Comparison of ENCODE assay signal across 13 cellular contexts in the genomic region with DNA sequence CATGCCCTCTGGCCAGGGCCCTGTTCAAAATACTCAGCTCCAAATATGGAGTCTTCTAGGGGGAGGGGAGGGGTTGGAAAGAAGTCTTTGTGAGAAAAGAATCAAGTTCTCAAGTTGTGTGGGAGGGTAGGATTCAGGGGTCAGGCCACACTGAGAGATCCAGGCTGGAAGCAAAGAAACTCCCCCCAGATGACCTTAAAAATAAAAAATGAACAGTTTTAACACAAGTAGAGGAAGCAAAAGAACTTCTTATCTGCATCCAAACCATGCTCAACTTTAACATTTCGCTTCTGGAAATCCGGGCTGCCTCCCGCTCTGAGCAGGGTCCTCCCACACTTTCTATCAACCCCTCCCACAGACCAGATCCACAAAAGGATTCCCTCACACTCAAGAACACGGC. TPM values are rescaled to one million over a fixed set of nuclear protein-coding genes. Genes with fewer than 3 reads are reported as not detected.
A peak's percentile ranks its signal among the peaks of the same experiment; 100 is the strongest.
DNase-seq lines count a peak whose midpoint lies in the region; ATAC-seq and TF ChIP-seq lines count a peak whose summit lies in the region.
"Had no signal": no experiment of that assay in that cellular context is flagged by ENCODE, and none has a peak within 500 bp of the region (broad histone marks: within the 10 kb centered on the region; RNA-seq: fewer than 3 reads in every experiment).

No MANE protein-coding gene starts in this region.

- H3K27ac ChIP-seq in HUES64 (ENCODE audit: low read depth, low read length): no peak overlapping the region; the same call in 1 of the 2 replicates
- no peak overlapping the region for H3K27ac ChIP-seq in right lobe of liver
- peak overlapping the region; percentile 63 for H3K27ac ChIP-seq in suprapubic skin

- peaks cover 25% of the 10 kb centered on the region for H3K4me1 ChIP-seq in HUES64 (ENCODE audit: insufficient read depth, low read length)
- H3K4me1 ChIP-seq in right lobe of liver: no peaks in the 10 kb centered on the region
- peaks cover 65% of the 10 kb centered on the region for H3K4me1 ChIP-seq in suprapubic skin

- H3K4me3 ChIP-seq in HUES64 (ENCODE audit: low read length) (peak overlapping the region; percentile 24; the same call in 1 of the 2 replicates), right lobe of liver (no peak overlapping the region), suprapubic skin (no peak overlapping the region)
- H3K4me3 ChIP-seq: skin epidermis, thyroid gland had no signal

- no peaks in the 10 kb centered on the region for H3K27me3 Mint-ChIP-seq in chondrocyte (ENCODE audit: low read depth)
- H3K27me3 Mint-ChIP-seq in activated T-cell treated with anti-CD3 and anti-CD28 coated beads, Interleukin-2, amount 50 U/mL, for 24 hours: peaks cover 28% of the 10 kb centered on the region
- H3K27me3 Mint-ChIP-seq: activated naive CD4-positive, alpha-beta T cell treated with anti-CD3 and anti-CD28 coated beads, Interleukin-2, amount 50 U/mL, for 24 hours had no signal

- no peak for TF ChIP-seq EP300 in suprapubic skin (IDR thresholded peaks at IDR 0.05)

- WGBS in HUES64: 48% methylated on average over 4 of the region's 4 CpGs
- whole genome bisulfite sequencing in right lobe of liver (ENCODE audit: insufficient coverage, low coverage, low lambda C conversion rate, missing lambda C conversion rate): 17% methylated on average over 1 of the region's 4 CpGs
- 34% methylated on average over 4 of the region's 4 CpGs for WGBS in suprapubic skin

- no peak for TF ChIP-seq POLR2A in right lobe of liver (IDR thresholded peaks at IDR 0.05)
- no peak for TF ChIP-seq POLR2A in suprapubic skin (IDR thresholded peaks at IDR 0.05)

- H3K36me3 Mint-ChIP-seq in chondrocyte (ENCODE audit: low read depth): no peaks in the 10 kb centered on the region
- H3K36me3 Mint-ChIP-seq in activated T-cell treated with anti-CD3 and anti-CD28 coated beads, Interleukin-2, amount 50 U/mL, for 24 hours (ENCODE audit: low read depth): no peaks in the 10 kb centered on the region
- H3K36me3 Mint-ChIP-seq: activated naive CD4-positive, alpha-beta T cell treated with anti-CD3 and anti-CD28 coated beads, Interleukin-2, amount 50 U/mL, for 24 hours had no signal

- H3K4me1 Mint-ChIP-seq in chondrocyte (ENCODE audit: low read depth): peaks cover 72% of the 10 kb centered on the region
- peaks cover 28% of the 10 kb centered on the region for H3K4me1 Mint-ChIP-seq in activated T-cell treated with anti-CD3 and anti-CD28 coated beads, Interleukin-2, amount 50 U/mL, for 24 hours (ENCODE audit: low read depth)

- ATAC-seq in right lobe of liver (peak; percentile 39 to 70 (median 56)), GM18867 (IDR thresholded peaks at IDR 0.05; ENCODE audit: unreplicated experiment) (no peak), HG03039 (IDR thresholded peaks at IDR 0.05; ENCODE audit: unreplicated experiment) (no peak)

- H3K27me3 ChIP-seq in HUES64 (ENCODE audit: insufficient read depth, low read length) (no peaks in the 10 kb centered on the region), right lobe of liver (no peaks in the 10 kb centered on the region), suprapubic skin (no peaks in the 10 kb centered on the region)
- H3K27me3 ChIP-seq: thyroid gland had no signal

- peak overlapping the region; percentile 76 for H3K27ac Mint-ChIP-seq in chondrocyte (ENCODE audit: unreplicated experiment)
- H3K27ac Mint-ChIP-seq in activated T-cell treated with anti-CD3 and anti-CD28 coated beads, Interleukin-2, amount 50 U/mL, for 24 hours: no peak overlapping the region
- H3K27ac Mint-ChIP-seq: activated naive CD4-positive, alpha-beta T cell treated with anti-CD3 and anti-CD28 coated beads, Interleukin-2, amount 50 U/mL, for 24 hours had no signal

- intact Hi-C loops in right lobe of liver (cut with DNase I): no loop called here

- no peak for DNase-seq in chondrocyte (ENCODE audit: low spot score)
- DNase-seq in right lobe of liver: no peak
- no peak for DNase-seq in suprapubic skin (ENCODE audit: low spot score in 2 of 2)
- DNase-seq in cerebellum (ENCODE audit: low spot score): no peak
- DNase-seq in activated T-cell treated with anti-CD3 and anti-CD28 coated beads, Interleukin-2, amount 50 U/mL, for 24 hours: no peak
- DNase-seq: hippocampal formation, NCI-H2227 treated with DMSO at 0.1 percent for 48 hours, thyroid gland had no signal

- H3K9me3 ChIP-seq in HUES64 (ENCODE audit: insufficient read depth, low read depth, low read length): no peaks in the 10 kb centered on the region
- no peaks in the 10 kb centered on the region for H3K9me3 ChIP-seq in right lobe of liver
- H3K9me3 ChIP-seq in suprapubic skin: no peaks in the 10 kb centered on the region
- H3K9me3 ChIP-seq: thyroid gland had no signal

- H3K9ac ChIP-seq in HUES64 (ENCODE audit: low read depth, low read length): peak overlapping the region; percentile 69; the same call in 1 of the 2 replicates

- peak overlapping the region; percentile 16 for H3K4me3 Mint-ChIP-seq in chondrocyte (ENCODE audit: unreplicated experiment)
- no peak overlapping the region for H3K4me3 Mint-ChIP-seq in activated T-cell treated with anti-CD3 and anti-CD28 coated beads, Interleukin-2, amount 50 U/mL, for 24 hours
- H3K4me3 Mint-ChIP-seq: activated naive CD4-positive, alpha-beta T cell treated with anti-CD3 and anti-CD28 coated beads, Interleukin-2, amount 50 U/mL, for 24 hours had no signal

- no peak for TF ChIP-seq CTCF in chondrocyte (IDR thresholded peaks at IDR 0.05)
- no peak for TF ChIP-seq CTCF in right lobe of liver (IDR thresholded peaks at IDR 0.05)
- no peak for TF ChIP-seq CTCF in suprapubic skin (IDR thresholded peaks at IDR 0.05)

- H3K9me3 Mint-ChIP-seq in chondrocyte (ENCODE audit: low read depth): no peaks in the 10 kb centered on the region
- no peaks in the 10 kb centered on the region for H3K9me3 Mint-ChIP-seq in activated T-cell treated with anti-CD3 and anti-CD28 coated beads, Interleukin-2, amount 50 U/mL, for 24 hours
- H3K9me3 Mint-ChIP-seq: activated naive CD4-positive, alpha-beta T cell treated with anti-CD3 and anti-CD28 coated beads, Interleukin-2, amount 50 U/mL, for 24 hours had no signal

- H3K36me3 ChIP-seq in HUES64 (ENCODE audit: insufficient read depth, low read length) (no peaks in the 10 kb centered on the region), right lobe of liver (no peaks in the 10 kb centered on the region), suprapubic skin (no peaks in the 10 kb centered on the region)
- H3K36me3 ChIP-seq: thyroid gland had no signal

RNA-seq across cellular contexts. Expression of a gene that starts 44.1 kb away (rescaled TPM):
- polyA plus RNA-seq in HUES64 (2013, experiment 1 of 2): 6.7 TPM
- polyA plus RNA-seq in HUES64 (2013, experiment 2 of 2): 9.0 TPM
- total RNA-seq in chondrocyte: 52.9 to 59.7 TPM (median 58.4 TPM) in 3 replicates
- 1 to 10 TPM; 2.7 to 6.6 (median 4.1) TPM for total RNA-seq in right lobe of liver
- total RNA-seq in suprapubic skin: 10 to 100 TPM; 29.8 to 55.7 (median 46.8) TPM
- 30.1 TPM for total RNA-seq in cerebellum

Comparison
In these comparisons a context has a peak if more than half of its experiments do, and no peak if none do; other contexts are left out.
1. ATAC-seq: peak in right lobe of liver (4 of 4); none in GM18867 (single experiment) and HG03039 (single experiment).